In the genomic region with DNA sequence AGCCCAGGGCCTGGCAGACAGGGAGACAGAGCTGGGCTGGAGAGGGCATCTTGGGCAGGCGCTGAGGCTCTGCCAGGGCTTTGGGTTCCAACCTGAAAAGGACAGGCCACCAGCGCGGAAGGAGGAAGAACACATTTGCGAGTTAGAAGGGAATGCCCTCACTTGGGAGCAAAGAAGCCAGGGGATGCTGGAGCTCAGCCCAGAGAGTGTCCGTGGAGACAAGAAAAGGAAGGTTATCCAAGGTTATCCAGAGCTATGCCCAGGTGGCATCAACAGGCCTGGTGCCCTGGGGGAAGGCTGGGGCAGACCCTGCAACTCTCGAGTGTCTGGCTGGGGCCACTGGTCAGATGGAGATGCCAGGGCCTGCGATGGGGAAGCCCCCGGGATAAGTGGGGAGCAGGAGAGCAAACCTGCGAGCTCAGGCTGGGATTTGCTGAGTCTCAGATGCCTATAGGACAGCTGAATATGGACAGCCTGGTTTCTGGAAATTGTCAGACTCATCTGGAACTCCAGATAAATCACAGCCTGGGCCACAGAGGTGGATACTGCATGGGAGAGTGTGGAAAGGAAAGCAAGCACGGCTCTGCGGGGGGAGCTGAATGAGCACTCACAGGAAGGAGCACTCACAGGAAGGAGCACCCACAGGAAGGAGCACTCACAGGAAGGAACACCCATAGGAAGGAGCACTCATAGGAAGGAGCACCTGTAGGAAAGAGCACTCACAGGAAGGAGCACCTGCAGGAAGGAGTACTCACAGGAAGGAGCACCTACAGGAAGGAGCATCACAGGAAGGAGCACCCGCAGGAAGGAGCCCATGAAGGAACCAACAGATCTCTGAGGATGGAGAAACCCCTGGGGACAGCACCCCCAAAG, we compare ENCODE assay signal across 30 cellular contexts.
A peak's percentile ranks its signal among the peaks of the same experiment; 100 is the strongest.
DNase-seq lines count a peak whose midpoint lies in the region; ATAC-seq, FAIRE-seq and TF ChIP-seq lines count a peak whose summit lies in the region.
"Had no signal": no experiment of that assay in that cellular context is flagged by ENCODE, and none has a peak within 500 bp of the region (broad histone marks: within the 10 kb centered on the region; RNA-seq: fewer than 3 reads in every experiment).

No MANE protein-coding gene starts in this region.

- DNase-seq in left cardiac atrium (no peak), cardiac septum (ENCODE audit: low spot score) (no peak), GM12878 (ENCODE audit: low read depth, low spot score) (no peak), midbrain (lab: John Stamatoyannopoulos, UW) (peak; percentile 46), body of pancreas (no peak)
- DNase-seq in activated CD4-positive, alpha-beta T cell treated with anti-CD3 and anti-CD28 coated beads, Interleukin-2, amount 50 U/mL, for 4 hours = no peak
- DNase-seq: activated CD4-positive, alpha-beta memory T cell treated with anti-CD3 and anti-CD28 coated beads for 36 hours; activated CD8-positive, alpha-beta memory T cell treated with anti-CD3 and anti-CD28 coated beads, Interleukin-2, amount 50 U/mL, for 4 hours; activated naive CD4-positive, alpha-beta T cell treated with anti-CD3 and anti-CD28 coated beads, Interleukin-2, amount 50 U/mL, for 16 hours; CD4-positive, alpha-beta T cell; EL; esophagus squamous epithelium; heart left ventricle; islet precursor cell; left ventricle myocardium superior; NCI-H2029; NCI-H510A treated with DMSO at 0.1 percent for 48 hours; NK-92 treated with Interleukin-12 subunit alpha and Interleukin-12 subunit beta, amount 100 ng/mL, for 24 hours; PC-3; psoas muscle; stimulated activated CD4-positive, alpha-beta T cell treated with anti-CD3 and anti-CD28 coated beads, Interleukin-15, amount 100 ng/mL, for 24 hours; stimulated activated CD4-positive, alpha-beta T cell treated with anti-CD3 and anti-CD28 coated beads, Interleukin-4, amount 100 ng/mL, for 4 hours; T-helper 17 cell had no signal

- H3K27me3 ChIP-seq in GM12878 (replicated peaks in 1 of 2; ENCODE audit: control insufficient read depth in 2 of 2, insufficient read depth in 2 of 2, low read length in 1 of 2) = no peaks in the 10 kb centered on the region
- no peaks in the 10 kb centered on the region for H3K27me3 ChIP-seq in thymus (ENCODE audit: control insufficient read depth, insufficient read depth)
- no peaks in the 10 kb centered on the region for H3K27me3 ChIP-seq in body of pancreas
- H3K27me3 ChIP-seq: cardiac muscle cell, suprapubic skin had no signal

- H3K27ac ChIP-seq in GM12878 (ENCODE audit: control insufficient read depth, insufficient read depth) = no peak overlapping the region
- H3K27ac ChIP-seq in thymus (ENCODE audit: low read depth) = peak overlapping the region; percentile 3
- H3K27ac ChIP-seq in body of pancreas = no peak overlapping the region
- H3K27ac ChIP-seq: cardiac muscle cell, esophagus squamous epithelium, heart left ventricle, psoas muscle, SK-N-MC, suprapubic skin had no signal

- no peaks in the 10 kb centered on the region for H3K4me1 ChIP-seq in GM12878 (ENCODE audit: control insufficient read depth, insufficient read depth, low read length)
- no peaks in the 10 kb centered on the region for H3K4me1 ChIP-seq in thymus (ENCODE audit: control insufficient read depth, insufficient read depth, low read length)
- H3K4me1 ChIP-seq in body of pancreas = no peaks in the 10 kb centered on the region
- H3K4me1 ChIP-seq: esophagus squamous epithelium, heart left ventricle, psoas muscle, suprapubic skin had no signal

- H3K4me2 ChIP-seq in GM12878 (ENCODE audit: control insufficient read depth, insufficient read depth) = no peak overlapping the region

- H3K79me2 ChIP-seq in GM12878 (ENCODE audit: control insufficient read depth, insufficient read depth, low read length) = no peaks in the 10 kb centered on the region

- H3K4me3 ChIP-seq in GM12878 = no peak overlapping the region
- no peak overlapping the region for H3K4me3 ChIP-seq in thymus (ENCODE audit: low read length)
- no peak overlapping the region for H3K4me3 ChIP-seq in body of pancreas
- H3K4me3 ChIP-seq: cardiac muscle cell, esophagus squamous epithelium, heart left ventricle, psoas muscle, SK-N-MC, suprapubic skin had no signal

- TF ChIP-seq EP300 in GM12878 (IDR thresholded peaks at IDR 0.05; ENCODE audit: borderline replicate concordance in 1 of 2, control insufficient read depth in 1 of 2, low read depth in 2 of 2, low read length in 2 of 2) = no peak

- H2AFZ ChIP-seq in GM12878 (ENCODE audit: control insufficient read depth, low read depth, low read length) = no peak overlapping the region

- no peak for TF ChIP-seq RAD21 in GM12878 (IDR thresholded peaks at IDR 0.05; ENCODE audit: insufficient read depth, low read depth, low read length)

- in situ Hi-C loops in GM12878 (cut with MboI) = no loop called here

- SMC1A ChIA-PET in GM12878 (lab: Charles Lee; ENCODE audit: uncharacterized antibody, unreplicated experiment) = no interaction called here

- no peaks in the 10 kb centered on the region for H3K36me3 ChIP-seq in GM12878 (ENCODE audit: control insufficient read depth in 2 of 2, insufficient read depth in 2 of 2, low read length in 1 of 2)
- H3K36me3 ChIP-seq in thymus (ENCODE audit: control insufficient read depth, insufficient read depth) = no peaks in the 10 kb centered on the region
- no peaks in the 10 kb centered on the region for H3K36me3 ChIP-seq in body of pancreas (replicated peaks in 1 of 2; ENCODE audit: insufficient read depth in 1 of 2, low read depth in 2 of 2)
- H3K36me3 ChIP-seq: cardiac muscle cell, esophagus squamous epithelium, heart left ventricle, suprapubic skin had no signal

- TF ChIP-seq CTCF in GM12878 (IDR thresholded peaks at IDR 0.05 in 2 of 3, conservative IDR thresholded peaks at IDR 0.05 in 1 of 3; ENCODE audit: control insufficient read depth in 2 of 3, extremely low read depth in 1 of 3, insufficient read depth in 1 of 3, low read depth in 3 of 3, low read length in 3 of 3) (no peak), body of pancreas (IDR thresholded peaks at IDR 0.05) (no peak)

- no peaks in the 10 kb centered on the region for H4K20me1 ChIP-seq in GM12878 (ENCODE audit: control insufficient read depth, insufficient read depth)

- POLR2A ChIA-PET in GM12878 (lab: Charles Lee) = no interaction called here

- TF ChIP-seq POLR2A in GM12878 (IDR thresholded peaks at IDR 0.05; ENCODE audit: low read depth, low read length) (no peak), body of pancreas (IDR thresholded peaks at IDR 0.05) (no peak)

- H3K9me3 ChIP-seq in GM12878 (replicated peaks; ENCODE audit: control insufficient read depth, insufficient read depth, low read length) (no peaks in the 10 kb centered on the region), thymus (ENCODE audit: control insufficient read depth) (no peaks in the 10 kb centered on the region), body of pancreas (no peaks in the 10 kb centered on the region)
- H3K9me3 ChIP-seq: esophagus squamous epithelium, heart left ventricle, psoas muscle, suprapubic skin had no signal

- intact Hi-C loops in left cardiac atrium (cut with DNase I) = no loop called here
- intact Hi-C loops in cardiac septum (cut with DNase I) = no loop called here
- intact Hi-C loops in GM12878 (cut with micrococcal nuclease; ENCODE audit: unreplicated experiment) = no loop called here
- intact Hi-C loops in body of pancreas (cut with DNase I) = no loop called here

- WGBS in GM12878 (ENCODE audit: insufficient coverage, insufficient replicate concordance, low lambda C conversion rate, missing lambda C conversion rate) = 35% methylated on average over 12 of the region's 12 CpGs
- WGBS in thymus = 94% methylated on average over 12 of the region's 12 CpGs
- WGBS in body of pancreas, 2 donors = 82 to 86% methylated on average over 11 to 12 of the region's 12 CpGs

- RAD21 ChIA-PET in GM12878 (lab: Charles Lee; ENCODE audit: unreplicated experiment) = no interaction called here

- no peak for FAIRE-seq in GM12878 (lab: Jason Lieb, UNC)
- FAIRE-seq: endometrium, GM12891 had no signal

- ATAC-seq in left cardiac atrium = peak; percentile 19 to 42
- no peak for ATAC-seq in GM12878
- ATAC-seq in body of pancreas = no peak
- ATAC-seq: activated CD4-positive, CD25-positive, alpha-beta regulatory T cell treated with anti-CD3 and anti-CD28 coated beads, Interleukin-2, amount 50 U/mL, for 24 hours; PC-3; psoas muscle; T-helper 17 cell had no signal

- no peak overlapping the region for H3K9ac ChIP-seq in GM12878 (ENCODE audit: control insufficient read depth, insufficient read depth, low read length)

- CTCF ChIA-PET in GM12878 (lab: Yijun Ruan, JAX) = no interaction called here

- no TSS peak for BruUV-seq in GM12878 (replicated peaks; lab: Mats Ljungman, UMichigan)

TF ChIP-seq in GM12878, 131 proteins besides CTCF, POLR2A, EP300 and RAD21:
- TF ChIP-seq NFXL1 (IDR thresholded peaks at IDR 0.05; ENCODE audit: borderline replicate concordance) (peak; percentile 67; the same call in 1 of the 2 replicates), SREBF1 (IDR thresholded peaks at IDR 0.05; ENCODE audit: low read length) (no peak)

Comparison
In these comparisons a context has a peak if more than half of its experiments do, and no peak if none do; other contexts are left out.
1. ATAC-seq: peak in left cardiac atrium (2 of 2); none in GM12878 (single experiment) and body of pancreas (single experiment).